ENCODE assay signal across 21 cellular contexts in the genomic region with DNA sequence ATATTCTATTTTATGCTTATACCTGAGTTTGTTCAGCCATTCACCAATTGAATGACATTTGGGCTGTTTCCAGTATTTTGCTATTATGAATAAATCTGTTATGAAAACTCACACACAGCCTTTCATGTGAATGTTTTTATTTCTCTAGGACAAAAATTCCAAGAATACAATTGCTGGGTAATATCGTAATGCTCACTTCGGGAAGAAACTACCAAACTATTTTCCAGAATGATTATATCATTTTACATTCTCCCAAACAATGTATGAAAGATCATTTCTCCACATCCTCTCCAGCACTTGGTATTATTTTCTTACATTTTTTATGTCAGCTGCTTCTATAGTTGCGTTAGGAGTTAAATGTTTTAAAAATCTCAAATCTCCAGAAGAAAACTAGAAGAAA. TPM values are rescaled to one million over a fixed set of nuclear protein-coding genes. Genes with fewer than 3 reads are reported as not detected.
"Had no signal": no experiment of that assay in that cellular context is flagged by ENCODE, and none has a peak within 500 bp of the region (broad histone marks: within the 10 kb centered on the region; RNA-seq: fewer than 3 reads in every experiment).

No MANE protein-coding gene starts in this region.

- H3K4me3 ChIP-seq: colonic mucosa, lung, prostate gland, suprapubic skin had no signal

- H3K36me3 ChIP-seq: colonic mucosa, prostate gland, suprapubic skin had no signal

- H3K27me3 Mint-ChIP-seq: type B pancreatic cell had no signal

- H3K9me3 Mint-ChIP-seq: activated T-cell treated with anti-CD3 and anti-CD28 coated beads, Interleukin-2, amount 50 U/mL, for 24 hours had no signal

- DNase-seq: activated CD4-positive, alpha-beta T cell treated with anti-CD3 and anti-CD28 coated beads, Interleukin-2, amount 50 U/mL, for 4 hours; activated CD4-positive, CD25-positive, alpha-beta regulatory T cell treated with anti-CD3 and anti-CD28 coated beads, Interleukin-2, amount 50 U/mL, for 72 hours; activated CD8-positive, alpha-beta memory T cell treated with anti-CD3 and anti-CD28 coated beads, Interleukin-2, amount 10 ng/mL, durations not matched to agents 7 days and 5 days; activated effector memory CD4-positive, alpha-beta T cell treated with anti-CD3 and anti-CD28 coated beads, Interleukin-2, amount 50 U/mL, for 16 hours; activated T-cell treated with anti-CD3 and anti-CD28 coated beads, Interleukin-2, amount 50 U/mL, for 24 hours; amygdala; colonic mucosa; effector CD8-positive, alpha-beta T cell; immature natural killer cell; left colon; naive thymus-derived CD8-positive, alpha-beta T cell; stimulated activated CD4-positive, alpha-beta T cell treated with anti-CD3 and anti-CD28 coated beads, Interleukin-2, amount 100 ng/mL, for 24 hours; stimulated activated naive CD4-positive, alpha-beta T cell had no signal

- H3K36me3 Mint-ChIP-seq: activated CD8-positive, alpha-beta memory T cell treated with anti-CD3 and anti-CD28 coated beads, Interleukin-2, amount 10 ng/mL, durations not matched to agents 7 days and 5 days; immature natural killer cell; type B pancreatic cell had no signal

- H3K27ac Mint-ChIP-seq: activated CD8-positive, alpha-beta memory T cell treated with anti-CD3 and anti-CD28 coated beads, Interleukin-2, amount 10 ng/mL, durations not matched to agents 7 days and 5 days; activated naive CD4-positive, alpha-beta T cell treated with anti-CD3 and anti-CD28 coated beads, Interleukin-2, amount 50 U/mL, for 72 hours; activated T-cell treated with anti-CD3 and anti-CD28 coated beads, Interleukin-2, amount 50 U/mL, for 24 hours; immature natural killer cell; naive thymus-derived CD8-positive, alpha-beta T cell; type B pancreatic cell had no signal

- H3K27me3 ChIP-seq: colonic mucosa, suprapubic skin had no signal

- ATAC-seq: activated CD8-positive, alpha-beta memory T cell treated with anti-CD3 and anti-CD28 coated beads, Interleukin-2, amount 10 ng/mL, durations not matched to agents 7 days and 5 days; activated naive CD4-positive, alpha-beta T cell treated with anti-CD3 and anti-CD28 coated beads, Interleukin-2, amount 50 U/mL, for 72 hours; left colon; naive thymus-derived CD8-positive, alpha-beta T cell; sciatic nerve had no signal

- H3K4me1 Mint-ChIP-seq: activated CD8-positive, alpha-beta memory T cell treated with anti-CD3 and anti-CD28 coated beads, Interleukin-2, amount 10 ng/mL, durations not matched to agents 7 days and 5 days; immature natural killer cell; naive thymus-derived CD8-positive, alpha-beta T cell had no signal

- H3K4me3 Mint-ChIP-seq: activated CD8-positive, alpha-beta memory T cell treated with anti-CD3 and anti-CD28 coated beads, Interleukin-2, amount 10 ng/mL, durations not matched to agents 7 days and 5 days; activated T-cell treated with anti-CD3 and anti-CD28 coated beads, Interleukin-2, amount 50 U/mL, for 24 hours; immature natural killer cell; naive thymus-derived CD8-positive, alpha-beta T cell; type B pancreatic cell had no signal

- H3K27ac ChIP-seq: colonic mucosa, epithelial cell of prostate, prostate gland, suprapubic skin had no signal

- H3K9me3 ChIP-seq: colonic mucosa, prostate gland, suprapubic skin had no signal

- H3K4me1 ChIP-seq: colonic mucosa, prostate gland, suprapubic skin had no signal

RNA-seq across cellular contexts. Expression of a gene that starts 58.3 kb away (rescaled TPM):
- total RNA-seq: activated CD8-positive, alpha-beta memory T cell treated with anti-CD3 and anti-CD28 coated beads, Interleukin-2, amount 10 ng/mL, durations not matched to agents 7 days and 5 days; T-helper 2 cell treated with Interferon-gamma antibody and Interleukin-4, amounts not matched to agents 100 ng/mL and 5 ng/mL, for 36 hours had no signal
